In genomic region chr6:170260686-170261085, GRCh38 we compare ENCODE assay signal across 18 cellular contexts. TPM values are rescaled to one million over a fixed set of nuclear protein-coding genes. Genes with fewer than 3 reads are reported as not detected.
DNase-seq lines count a peak whose midpoint lies in the region; ATAC-seq and TF ChIP-seq lines count a peak whose summit lies in the region.
"Had no signal": no experiment of that assay in that cellular context is flagged by ENCODE, and none has a peak within 500 bp of the region (broad histone marks: within the 10 kb centered on the region; RNA-seq: fewer than 3 reads in every experiment).

No MANE protein-coding gene starts in this region.

- intact Hi-C loops in left colon (cut with DNase I, micrococcal nuclease) (no loop called here), prostate gland (cut with DNase I) (no loop called here)

- no peak for TF ChIP-seq CTCF in RWPE2 (IDR thresholded peaks at IDR 0.05; ENCODE audit: poor library complexity, severe bottlenecking)
- no peak for TF ChIP-seq CTCF in prostate gland (IDR thresholded peaks at IDR 0.05)

- no peak; the same call in 2 of the 3 replicates for ATAC-seq in RWPE2 (ENCODE audit: low read depth)
- peak; percentile 20 for ATAC-seq in left colon
- ATAC-seq in GM19395 (IDR thresholded peaks at IDR 0.05; ENCODE audit: unreplicated experiment) = no peak
- ATAC-seq in HG02623 (IDR thresholded peaks at IDR 0.05; ENCODE audit: unreplicated experiment) = no peak
- ATAC-seq: T-cell had no signal

- WGBS in prostate gland = 87% methylated on average over 7 of the region's 7 CpGs

- H3K4me3 ChIP-seq in RWPE2 (ENCODE audit: severe bottlenecking) (no peak overlapping the region), prostate gland (no peak overlapping the region)

- H3K36me3 ChIP-seq in RWPE2 (ENCODE audit: low read depth) = no peaks in the 10 kb centered on the region
- H3K36me3 ChIP-seq in prostate gland = no peaks in the 10 kb centered on the region
- H3K36me3 ChIP-seq: neutrophil had no signal

- POLR2A ChIA-PET in HEK293T (lab: Yijun Ruan, JAX) = no interaction called here

- H3K4me1 ChIP-seq in RWPE2 (ENCODE audit: insufficient read depth, poor library complexity, severe bottlenecking) (no peaks in the 10 kb centered on the region), prostate gland (replicated peaks) (no peaks in the 10 kb centered on the region)

- H3K27me3 ChIP-seq in RWPE2 (ENCODE audit: insufficient read depth, poor library complexity, severe bottlenecking) (no peaks in the 10 kb centered on the region), prostate gland (replicated peaks; ENCODE audit: insufficient read depth) (no peaks in the 10 kb centered on the region)

- H3K9me3 ChIP-seq in RWPE2 (ENCODE audit: severe bottlenecking) (no peaks in the 10 kb centered on the region), prostate gland (no peaks in the 10 kb centered on the region)
- H3K9me3 ChIP-seq: neutrophil had no signal

- TF ChIP-seq POLR2A in prostate gland (IDR thresholded peaks at IDR 0.05) = no peak

- peak; percentile 20 for DNase-seq in DMS 273 (lab: John Stamatoyannopoulos, UW; ENCODE audit: unreplicated experiment)
- DNase-seq in DMS 273 treated with DMSO at 0.1 percent for 48 hours (lab: John Stamatoyannopoulos, UW) = no peak
- DNase-seq in HEK293T (ENCODE audit: extremely low spot score) = peak; percentile 50
- peak; percentile 15 for DNase-seq in RWPE2 (ENCODE audit: low spot score)
- peak in 1 of 2 donors; percentile 12 for DNase-seq in left colon
- DNase-seq in prostate gland (ENCODE audit: low spot score) = no peak
- DNase-seq: activated CD4-positive, alpha-beta T cell treated with anti-CD3 and anti-CD28 coated beads for 1 hour; activated CD8-positive, alpha-beta memory T cell treated with anti-CD3 and anti-CD28 coated beads, Interleukin-2, amount 50 U/mL, for 4 hours; CD4-positive, alpha-beta T cell; foreskin melanocyte; immature natural killer cell; Kasumi-1; mesenchymal stem cell; stimulated activated naive CD4-positive, alpha-beta T cell; T-cell had no signal

- CTCF ChIA-PET in HEK293T (lab: Yijun Ruan, JAX) = interaction anchor here (1.2 kb wide), 1 partner anchor 9 kb away, joined by 3 read pairs; no protein-coding TSS in a partner anchor

- H3K27ac ChIP-seq in RWPE2 (ENCODE audit: poor library complexity, severe bottlenecking) (no peak overlapping the region), prostate gland (no peak overlapping the region)
- H3K27ac ChIP-seq: neutrophil had no signal

TF ChIP-seq in HEK293T, 16 proteins besides CTCF, POLR2A, EP300 and RAD21:
- TF ChIP-seq NFRKB (IDR thresholded peaks at IDR 0.05) = no peak
- TF ChIP-seq ZNF384 (IDR thresholded peaks at IDR 0.05) = no peak
- no peak for TF ChIP-seq ARNT (IDR thresholded peaks at IDR 0.05)
- TF ChIP-seq FOXK2 (IDR thresholded peaks at IDR 0.05) = no peak
- TF ChIP-seq ELF4 (IDR thresholded peaks at IDR 0.05) = no peak
- TF ChIP-seq TARDBP (IDR thresholded peaks at IDR 0.05) = no peak
- no peak for TF ChIP-seq SUZ12 (IDR thresholded peaks at IDR 0.05)

RNA-seq across cellular contexts. Expression of gene DLL1, which starts 30.2 kb away (rescaled TPM):
- total RNA-seq in left colon (10 to 100 TPM; 26.6 to 27.8 TPM), prostate gland (10 to 100 TPM; 16.0 to 40.4 TPM)

RNA-seq across cellular contexts. Expression of gene FAM120B, which starts 45.9 kb away (rescaled TPM):
- total RNA-seq in left colon (10 to 100 TPM; 30.3 to 31.1 TPM), prostate gland (10 to 100 TPM; 28.8 to 45.0 TPM)

Comparison
In these comparisons a context has a peak if more than half of its experiments do, and no peak if none do; other contexts are left out.
1. DNase-seq: peak in DMS 273 (single experiment), HEK293T (single experiment) and RWPE2 (single experiment); none in DMS 273 treated with DMSO at 0.1 percent for 48 hours (single experiment) and prostate gland (single experiment).